In genomic region chr9:129081388-129081889, GRCh38 we compare ENCODE assay signal across 6 cellular contexts. TPM values are rescaled to one million over a fixed set of nuclear protein-coding genes. Genes with fewer than 3 reads are reported as not detected.
DNase-seq lines count a peak whose midpoint lies in the region; ATAC-seq, FAIRE-seq and TF ChIP-seq lines count a peak whose summit lies in the region.

No MANE protein-coding gene starts in this region.

- intact Hi-C loops in kidney (cut with DNase I): no loop called here

- H3K4me1 Mint-ChIP-seq in T-helper 17 cell: peaks cover 23% of the 10 kb centered on the region

- H3K36me3 ChIP-seq in kidney (ENCODE audit: control insufficient read depth in 1 of 2, insufficient read depth in 2 of 2, low read length in 2 of 2): peaks cover 6 to 14% of the 10 kb centered on the region in 2 donors

- DNase-seq in GM19240 (ENCODE audit: insufficient read length, low spot score) (peak; percentile 98), T-helper 17 cell (no peak), kidney (no peak), midbrain (lab: John Stamatoyannopoulos, UW) (no peak), NCI-H187 (lab: John Stamatoyannopoulos, UW) (no peak)

- H3K36me3 Mint-ChIP-seq in T-helper 17 cell (ENCODE audit: low read depth): no peaks in the 10 kb centered on the region

- FAIRE-seq in kidney (lab: Jason Lieb, UNC): no peak

- no peaks in the 10 kb centered on the region for H3K9me3 ChIP-seq in T-helper 17 cell (ENCODE audit: control insufficient read depth, low read length, poor library complexity, severe bottlenecking)
- H3K9me3 ChIP-seq in kidney (ENCODE audit: control insufficient read depth in 1 of 2, low read length in 2 of 2): no peaks in the 10 kb centered on the region

- no peaks in the 10 kb centered on the region for H3K27me3 Mint-ChIP-seq in T-helper 17 cell

- peak overlapping the region; percentile 72 for H3K27ac Mint-ChIP-seq in T-helper 17 cell

- peak overlapping the region; percentile 92 for H3K4me3 Mint-ChIP-seq in T-helper 17 cell

- TF ChIP-seq CTCF in kidney (IDR thresholded peaks at IDR 0.05; ENCODE audit: borderline replicate concordance, extremely low read depth, insufficient read depth): no peak

- peaks cover 15 to 18% of the 10 kb centered on the region in 2 donors for H3K4me1 ChIP-seq in kidney (ENCODE audit: control insufficient read depth in 1 of 2, insufficient read depth in 1 of 2, low read depth in 1 of 2, low read length in 2 of 2)

- H3K9ac ChIP-seq in kidney (ENCODE audit: low read length in 2 of 2): peak overlapping the region; percentile 71 to 75

- H3K4me3 ChIP-seq in kidney (ENCODE audit: low read length in 2 of 2): peak overlapping the region; percentile 62 to 93

- H3K27ac ChIP-seq in kidney (ENCODE audit: low read depth in 2 of 2, low read length in 2 of 2): peak overlapping the region; percentile 52 to 63

- ATAC-seq in T-helper 17 cell (no peak), HG03196 (IDR thresholded peaks at IDR 0.05; ENCODE audit: unreplicated experiment) (no peak)

RNA-seq across cellular contexts. Expression of gene DOLPP1, which starts 0.5 kb away (rescaled TPM):
- total RNA-seq in T-helper 17 cell (1 to 10 TPM; 5.3 to 8.0 TPM), kidney (9.1 TPM)
- 12.1 TPM for polyA plus RNA-seq in kidney (ENCODE audit: insufficient read depth, low read depth, low replicate concordance)

RNA-seq across cellular contexts. Expression of gene CRAT, which starts 29.2 kb away (rescaled TPM):
- total RNA-seq in T-helper 17 cell (10 to 100 TPM; 12.9 to 23.3 TPM), kidney (32.3 TPM)
- polyA plus RNA-seq in kidney (ENCODE audit: insufficient read depth, low read depth, low replicate concordance): 76.8 TPM

RNA-seq across cellular contexts. Expression of gene PTPA, which starts 29.8 kb away (rescaled TPM):
- 10 to 100 TPM; 49.8 to 50.0 TPM for total RNA-seq in T-helper 17 cell
- 164 TPM for total RNA-seq in kidney
- 161 TPM for polyA plus RNA-seq in kidney (ENCODE audit: insufficient read depth, low read depth, low replicate concordance)

RNA-seq across cellular contexts. Expression of gene MIGA2, which starts 45.0 kb away (rescaled TPM):
- total RNA-seq in T-helper 17 cell (10 to 100 TPM; 64.2 to 81.4 TPM), kidney (29.9 TPM)
- 26.1 TPM for polyA plus RNA-seq in kidney (ENCODE audit: insufficient read depth, low read depth, low replicate concordance)

RNA-seq across cellular contexts. Expression of gene SH3GLB2, which starts 53.3 kb away (rescaled TPM):
- 10 to 100 TPM; 82.2 to 87.1 TPM for total RNA-seq in T-helper 17 cell
- total RNA-seq in kidney: 128 TPM
- polyA plus RNA-seq in kidney (ENCODE audit: insufficient read depth, low read depth, low replicate concordance): 118 TPM
